In the genomic region with DNA sequence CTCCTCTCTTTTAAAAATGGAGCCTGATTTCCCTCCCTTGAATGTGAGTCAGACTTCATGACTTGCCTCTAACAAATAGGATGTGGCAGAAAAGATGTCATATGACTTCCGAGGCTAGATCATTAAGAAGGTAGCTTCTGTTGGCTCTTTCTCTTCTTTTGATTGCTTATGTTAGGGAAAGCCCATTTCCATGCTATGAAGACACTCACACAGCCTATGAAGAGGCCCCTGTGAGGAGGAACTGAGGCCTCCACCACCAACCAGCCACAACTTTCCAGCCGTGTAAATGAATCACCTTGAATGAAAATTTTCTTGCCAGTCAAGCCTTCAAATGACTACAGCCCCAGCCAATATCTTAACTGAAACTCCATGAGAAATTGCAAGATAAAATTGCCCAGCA, we compare ENCODE assay signal across 15 cellular contexts.
"Had no signal": no experiment of that assay in that cellular context is flagged by ENCODE, and none has a peak within 500 bp of the region (broad histone marks: within the 10 kb centered on the region; RNA-seq: fewer than 3 reads in every experiment).

No MANE protein-coding gene starts in this region.

- H3K27ac Mint-ChIP-seq: dendritic cell treated with granulocyte-macrophage colony-stimulating factor and Interleukin-4, amounts not matched to agents 40 ng/mL and 50 ng/mL, for 4 days; effector memory CD8-positive, alpha-beta T cell; naive thymus-derived CD8-positive, alpha-beta T cell; stimulated activated naive CD8-positive, alpha-beta T cell treated with anti-CD3 and anti-CD28 coated beads, Interleukin-15, Interleukin-2, amounts not matched to agents 100 ng/mL and 50 ng/mL, for 24 hours had no signal

- H3K4me3 ChIP-seq: esophagus muscularis mucosa, ovary, thoracic aorta, transverse colon had no signal

- H3K9me3 Mint-ChIP-seq: dendritic cell treated with granulocyte-macrophage colony-stimulating factor and Interleukin-4, amounts not matched to agents 40 ng/mL and 50 ng/mL, for 4 days had no signal

- DNase-seq: cerebellar nuclear complex; effector memory CD8-positive, alpha-beta T cell; naive thymus-derived CD8-positive, alpha-beta T cell; nucleus accumbens; ovary; right cardiac atrium; small intestine; stimulated activated CD4-positive, alpha-beta T cell treated with anti-CD3 and anti-CD28 coated beads, Interleukin-12 subunit alpha, Interleukin-12 subunit beta, amount 100 ng/mL, for 4 hours; substantia nigra; transverse colon had no signal

- H3K27ac ChIP-seq: esophagus muscularis mucosa, ovary, thoracic aorta, transverse colon had no signal

- H3K36me3 ChIP-seq: esophagus muscularis mucosa, ovary, thoracic aorta, transverse colon had no signal

- ATAC-seq: effector memory CD8-positive, alpha-beta T cell; naive thymus-derived CD8-positive, alpha-beta T cell; right cardiac atrium had no signal

- H3K9me3 ChIP-seq: esophagus muscularis mucosa, ovary, thoracic aorta, transverse colon had no signal

- H3K4me1 ChIP-seq: esophagus muscularis mucosa, transverse colon had no signal

- H3K4me3 Mint-ChIP-seq: dendritic cell treated with granulocyte-macrophage colony-stimulating factor and Interleukin-4, amounts not matched to agents 40 ng/mL and 50 ng/mL, for 4 days; effector memory CD8-positive, alpha-beta T cell; naive thymus-derived CD8-positive, alpha-beta T cell; neural crest cell; stimulated activated naive CD8-positive, alpha-beta T cell treated with anti-CD3 and anti-CD28 coated beads, Interleukin-15, Interleukin-2, amounts not matched to agents 100 ng/mL and 50 ng/mL, for 24 hours had no signal

- H3K27me3 ChIP-seq: esophagus muscularis mucosa, ovary, transverse colon had no signal

- H3K27me3 Mint-ChIP-seq: dendritic cell treated with granulocyte-macrophage colony-stimulating factor and Interleukin-4, amounts not matched to agents 40 ng/mL and 50 ng/mL, for 4 days; effector memory CD8-positive, alpha-beta T cell; naive thymus-derived CD8-positive, alpha-beta T cell; stimulated activated naive CD8-positive, alpha-beta T cell treated with anti-CD3 and anti-CD28 coated beads, Interleukin-15, Interleukin-2, amounts not matched to agents 100 ng/mL and 50 ng/mL, for 24 hours had no signal

- H3K36me3 Mint-ChIP-seq: naive thymus-derived CD8-positive, alpha-beta T cell had no signal
